In the genomic region with DNA sequence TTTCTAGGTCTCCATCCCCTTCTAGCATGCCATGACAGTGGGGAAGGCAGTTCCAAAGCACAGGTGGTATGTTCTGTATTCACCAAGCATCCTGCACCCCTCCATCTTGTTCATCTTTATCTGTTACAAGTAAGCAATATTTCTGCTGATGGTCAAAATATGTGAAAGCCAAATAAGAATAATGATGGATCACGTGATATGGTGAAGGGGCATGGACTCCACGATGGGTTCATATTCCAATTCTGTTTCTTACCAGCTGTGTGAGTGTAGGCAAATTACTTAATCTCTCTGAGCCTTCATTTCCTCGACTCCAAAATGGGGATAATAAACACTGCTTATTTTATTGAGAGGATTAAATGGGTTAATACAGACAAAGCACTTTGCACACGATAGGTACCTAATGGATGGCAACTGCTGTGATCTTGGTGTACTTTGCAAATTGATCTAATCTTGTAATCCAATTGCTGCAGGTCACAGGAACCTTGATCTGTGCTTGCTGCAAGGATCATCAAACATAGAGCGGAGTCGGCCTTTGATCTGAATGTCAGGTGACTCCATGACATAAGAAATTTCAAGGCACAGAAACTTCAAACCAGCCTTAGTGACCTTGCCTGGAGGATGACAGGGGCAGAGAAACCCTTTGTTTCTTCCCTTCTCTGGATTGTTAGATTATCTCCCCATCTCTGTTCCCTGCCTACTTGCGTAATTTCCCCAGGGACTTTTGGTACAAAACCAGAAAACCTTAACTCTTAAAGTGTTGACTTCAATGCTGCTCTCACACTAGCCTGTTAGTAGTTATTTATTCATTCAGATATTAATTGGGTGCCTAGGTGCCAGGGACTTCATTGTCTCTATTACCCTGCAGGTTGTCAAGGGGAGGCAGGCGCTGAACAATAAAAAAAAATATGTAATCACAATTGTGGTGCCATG, we compare ENCODE assay signal across 1 cellular context.
TF ChIP-seq lines count a peak whose summit lies in the region.

No MANE protein-coding gene starts in this region.

TF ChIP-seq in HepG2, 621 proteins besides CTCF, POLR2A, EP300 and RAD21 (continued from another document and continues in another):
- TF ChIP-seq HNF1A (IDR thresholded peaks at IDR 0.05; ENCODE audit: low read depth) (peak; percentile 86), HNF1A (CRISPR knock-in tag; IDR thresholded peaks at IDR 0.05; ENCODE audit: borderline replicate concordance) (peak; percentile 91; the same call in 1 of the 2 replicates), U2AF1 (optimal IDR thresholded peaks at IDR 0.05; ENCODE audit: low read depth, low read length) (no peak), ZNF414 (CRISPR knock-in tag; IDR thresholded peaks at IDR 0.05) (no peak), ZSCAN20 (CRISPR knock-in tag; IDR thresholded peaks at IDR 0.05; ENCODE audit: borderline replicate concordance) (no peak), MAFF (IDR thresholded peaks at IDR 0.05; ENCODE audit: low read depth, low read length) (peak; percentile 64), ZFX (CRISPR knock-in tag; IDR thresholded peaks at IDR 0.05; ENCODE audit: low read depth) (no peak; the same call in none of the 2 replicates), HNRNPLL (IDR thresholded peaks at IDR 0.05; ENCODE audit: low read depth, low read length, poor library complexity, severe bottlenecking) (no peak), ZNF567 (CRISPR knock-in tag; IDR thresholded peaks at IDR 0.05; ENCODE audit: borderline replicate concordance) (no peak), HNRNPUL1 (IDR thresholded peaks at IDR 0.05; ENCODE audit: low read depth, low read length) (no peak), ZNF232 (CRISPR knock-in tag; IDR thresholded peaks at IDR 0.05; ENCODE audit: borderline replicate concordance) (no peak), ZNF549 (CRISPR knock-in tag; IDR thresholded peaks at IDR 0.05) (no peak), KLF13 (CRISPR knock-in tag; IDR thresholded peaks at IDR 0.05) (no peak), ARID5B (CRISPR knock-in tag; IDR thresholded peaks at IDR 0.05) (peak; percentile 99), ZNF207 (IDR thresholded peaks at IDR 0.05; ENCODE audit: borderline replicate concordance) (no peak), MIER2 (CRISPR knock-in tag; IDR thresholded peaks at IDR 0.05) (peak; percentile 25; the same call in 1 of the 2 replicates), RFX3 (CRISPR knock-in tag; IDR thresholded peaks at IDR 0.05) (no peak), BRD4 (CRISPR knock-in tag; IDR thresholded peaks at IDR 0.05) (no peak; the same call in 1 of the 2 replicates), TGIF2 (CRISPR knock-in tag; IDR thresholded peaks at IDR 0.05) (peak; percentile 49; the same call in 1 of the 2 replicates), KLF12 (CRISPR knock-in tag; IDR thresholded peaks at IDR 0.05; ENCODE audit: borderline replicate concordance) (no peak), TFDP2 (CRISPR knock-in tag; IDR thresholded peaks at IDR 0.05) (no peak), ZNF775 (CRISPR knock-in tag; IDR thresholded peaks at IDR 0.05; ENCODE audit: borderline replicate concordance) (no peak), NRL (CRISPR knock-in tag; IDR thresholded peaks at IDR 0.05; ENCODE audit: borderline replicate concordance) (no peak), ZNF891 (CRISPR knock-in tag; IDR thresholded peaks at IDR 0.05) (no peak), SAP130 (CRISPR knock-in tag; IDR thresholded peaks at IDR 0.05; ENCODE audit: low read depth) (peak; percentile 91), CREB1 (IDR thresholded peaks at IDR 0.05) (peak; percentile 67; the same call in 1 of the 2 replicates), CREB1 (CRISPR knock-in tag; IDR thresholded peaks at IDR 0.05) (peak; percentile 86), SRF (IDR thresholded peaks at IDR 0.05; ENCODE audit: low read depth, low read length) (no peak), MTA1 (CRISPR knock-in tag; IDR thresholded peaks at IDR 0.05; ENCODE audit: borderline replicate concordance) (no peak; the same call in 1 of the 2 replicates), KAT2B (IDR thresholded peaks at IDR 0.05; ENCODE audit: borderline replicate concordance, low read depth, low read length) (no peak), RXRB (CRISPR knock-in tag; IDR thresholded peaks at IDR 0.05; ENCODE audit: borderline replicate concordance) (peak; percentile 96), IRX3 (CRISPR knock-in tag; IDR thresholded peaks at IDR 0.05; ENCODE audit: borderline replicate concordance, low read depth) (no peak), ZNF629 (CRISPR knock-in tag; conservative IDR thresholded peaks at IDR 0.05) (peak; percentile 66), ZNF780A (CRISPR knock-in tag; IDR thresholded peaks at IDR 0.05) (0 out of 2 replicates have a peak, but pooled peaks have one; percentile 42), ZNF577 (CRISPR knock-in tag; IDR thresholded peaks at IDR 0.05; ENCODE audit: borderline replicate concordance, low read depth) (no peak), ZMAT3 (CRISPR knock-in tag; conservative IDR thresholded peaks at IDR 0.05) (0 out of 2 replicates have a peak, but pooled peaks have one; percentile 21), NFATC3 (CRISPR knock-in tag; IDR thresholded peaks at IDR 0.05) (no peak)
- TF ChIP-seq, protein P1, sequence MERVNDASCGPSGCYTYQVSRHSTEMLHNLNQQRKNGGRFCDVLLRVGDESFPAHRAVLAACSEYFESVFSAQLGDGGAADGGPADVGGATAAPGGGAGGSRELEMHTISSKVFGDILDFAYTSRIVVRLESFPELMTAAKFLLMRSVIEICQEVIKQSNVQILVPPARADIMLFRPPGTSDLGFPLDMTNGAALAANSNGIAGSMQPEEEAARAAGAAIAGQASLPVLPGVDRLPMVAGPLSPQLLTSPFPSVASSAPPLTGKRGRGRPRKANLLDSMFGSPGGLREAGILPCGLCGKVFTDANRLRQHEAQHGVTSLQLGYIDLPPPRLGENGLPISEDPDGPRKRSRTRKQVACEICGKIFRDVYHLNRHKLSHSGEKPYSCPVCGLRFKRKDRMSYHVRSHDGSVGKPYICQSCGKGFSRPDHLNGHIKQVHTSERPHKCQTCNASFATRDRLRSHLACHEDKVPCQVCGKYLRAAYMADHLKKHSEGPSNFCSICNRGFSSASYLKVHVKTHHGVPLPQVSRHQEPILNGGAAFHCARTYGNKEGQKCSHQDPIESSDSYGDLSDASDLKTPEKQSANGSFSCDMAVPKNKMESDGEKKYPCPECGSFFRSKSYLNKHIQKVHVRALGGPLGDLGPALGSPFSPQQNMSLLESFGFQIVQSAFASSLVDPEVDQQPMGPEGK (CRISPR knock-in tag; IDR thresholded peaks at IDR 0.05): peak; percentile 55
- TF ChIP-seq, protein P2, sequence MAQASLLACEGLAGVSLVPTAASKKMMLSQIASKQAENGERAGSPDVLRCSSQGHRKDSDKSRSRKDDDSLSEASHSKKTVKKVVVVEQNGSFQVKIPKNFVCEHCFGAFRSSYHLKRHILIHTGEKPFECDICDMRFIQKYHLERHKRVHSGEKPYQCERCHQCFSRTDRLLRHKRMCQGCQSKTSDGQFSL (CRISPR knock-in tag; IDR thresholded peaks at IDR 0.05): no peak
- TF ChIP-seq, protein P3, sequence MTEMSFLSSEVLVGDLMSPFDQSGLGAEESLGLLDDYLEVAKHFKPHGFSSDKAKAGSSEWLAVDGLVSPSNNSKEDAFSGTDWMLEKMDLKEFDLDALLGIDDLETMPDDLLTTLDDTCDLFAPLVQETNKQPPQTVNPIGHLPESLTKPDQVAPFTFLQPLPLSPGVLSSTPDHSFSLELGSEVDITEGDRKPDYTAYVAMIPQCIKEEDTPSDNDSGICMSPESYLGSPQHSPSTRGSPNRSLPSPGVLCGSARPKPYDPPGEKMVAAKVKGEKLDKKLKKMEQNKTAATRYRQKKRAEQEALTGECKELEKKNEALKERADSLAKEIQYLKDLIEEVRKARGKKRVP (CRISPR knock-in tag; IDR thresholded peaks at IDR 0.05): peak in 1 of 2 experiments; percentile 89; a peak in 2 of 4 replicates
- TF ChIP-seq, protein P4, sequence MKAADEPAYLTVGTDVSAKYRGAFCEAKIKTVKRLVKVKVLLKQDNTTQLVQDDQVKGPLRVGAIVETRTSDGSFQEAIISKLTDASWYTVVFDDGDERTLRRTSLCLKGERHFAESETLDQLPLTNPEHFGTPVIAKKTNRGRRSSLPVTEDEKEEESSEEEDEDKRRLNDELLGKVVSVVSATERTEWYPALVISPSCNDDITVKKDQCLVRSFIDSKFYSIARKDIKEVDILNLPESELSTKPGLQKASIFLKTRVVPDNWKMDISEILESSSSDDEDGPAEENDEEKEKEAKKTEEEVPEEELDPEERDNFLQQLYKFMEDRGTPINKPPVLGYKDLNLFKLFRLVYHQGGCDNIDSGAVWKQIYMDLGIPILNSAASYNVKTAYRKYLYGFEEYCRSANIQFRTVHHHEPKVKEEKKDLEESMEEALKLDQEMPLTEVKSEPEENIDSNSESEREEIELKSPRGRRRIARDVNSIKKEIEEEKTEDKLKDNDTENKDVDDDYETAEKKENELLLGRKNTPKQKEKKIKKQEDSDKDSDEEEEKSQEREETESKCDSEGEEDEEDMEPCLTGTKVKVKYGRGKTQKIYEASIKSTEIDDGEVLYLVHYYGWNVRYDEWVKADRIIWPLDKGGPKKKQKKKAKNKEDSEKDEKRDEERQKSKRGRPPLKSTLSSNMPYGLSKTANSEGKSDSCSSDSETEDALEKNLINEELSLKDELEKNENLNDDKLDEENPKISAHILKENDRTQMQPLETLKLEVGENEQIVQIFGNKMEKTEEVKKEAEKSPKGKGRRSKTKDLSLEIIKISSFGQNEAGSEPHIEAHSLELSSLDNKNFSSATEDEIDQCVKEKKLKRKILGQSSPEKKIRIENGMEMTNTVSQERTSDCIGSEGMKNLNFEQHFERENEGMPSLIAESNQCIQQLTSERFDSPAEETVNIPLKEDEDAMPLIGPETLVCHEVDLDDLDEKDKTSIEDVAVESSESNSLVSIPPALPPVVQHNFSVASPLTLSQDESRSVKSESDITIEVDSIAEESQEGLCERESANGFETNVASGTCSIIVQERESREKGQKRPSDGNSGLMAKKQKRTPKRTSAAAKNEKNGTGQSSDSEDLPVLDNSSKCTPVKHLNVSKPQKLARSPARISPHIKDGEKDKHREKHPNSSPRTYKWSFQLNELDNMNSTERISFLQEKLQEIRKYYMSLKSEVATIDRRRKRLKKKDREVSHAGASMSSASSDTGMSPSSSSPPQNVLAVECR (CRISPR knock-in tag; IDR thresholded peaks at IDR 0.05; ENCODE audit: borderline replicate concordance): peak; percentile 50; the same call in 1 of the 2 replicates
